ENCODE assay signal across 8 cellular contexts in the genomic region with DNA sequence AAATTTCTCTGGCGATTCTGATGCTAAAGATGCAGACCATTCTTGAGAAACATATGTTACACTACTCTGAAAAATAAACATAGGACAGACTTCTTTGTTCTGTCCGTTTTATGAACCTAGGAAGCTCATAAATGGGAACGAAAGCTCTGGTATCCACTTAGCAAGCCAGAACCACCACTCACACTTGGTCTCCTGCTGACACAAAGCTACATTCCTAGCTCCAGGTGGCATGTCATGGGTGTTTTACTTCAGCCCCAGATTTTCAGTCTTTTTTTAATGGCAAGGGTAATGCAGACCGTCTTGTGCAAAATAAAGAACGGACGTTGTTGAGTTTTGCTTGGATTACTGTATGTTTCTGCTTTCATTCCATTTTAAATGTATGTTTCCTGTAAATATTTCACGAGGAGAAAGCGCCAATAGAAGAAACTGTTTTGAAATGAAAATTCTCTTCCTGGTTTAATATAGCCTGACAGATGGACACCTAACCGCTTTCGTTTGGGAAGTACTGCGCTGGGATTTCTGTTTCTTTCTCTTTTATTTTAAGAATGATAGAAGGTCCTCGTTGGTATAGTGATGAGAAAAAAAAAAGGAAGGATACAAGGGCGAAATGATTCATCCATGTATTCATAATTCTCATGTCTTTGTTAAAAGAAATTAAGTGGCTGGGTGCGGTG. TPM values are rescaled to one million over a fixed set of nuclear protein-coding genes. Genes with fewer than 3 reads are reported as not detected.
DNase-seq lines count a peak whose midpoint lies in the region; ATAC-seq lines count a peak whose summit lies in the region.

No MANE protein-coding gene starts in this region.

- H3K36me3 ChIP-seq in iPS-18a (ENCODE audit: control insufficient read depth, low read depth, low read length) (peaks cover 4% of the 10 kb centered on the region), skeletal muscle tissue (ENCODE audit: control insufficient read depth in 3 of 3, insufficient read depth in 3 of 3, low read length in 3 of 3) (peaks cover 0 to 6% (median 4%) of the 10 kb centered on the region in 3 donors)

- ATAC-seq in stimulated activated naive CD8-positive, alpha-beta T cell treated with anti-CD3 and anti-CD28 coated beads, Interleukin-15, Interleukin-2, amounts not matched to agents 100 U/mL and 50 U/mL, for 24 hours = no peak
- ATAC-seq in HG02870 (IDR thresholded peaks at IDR 0.05; ENCODE audit: unreplicated experiment) (no peak), GM19328 (IDR thresholded peaks at IDR 0.05; ENCODE audit: unreplicated experiment) (no peak)

- no peaks in the 10 kb centered on the region for H3K9me3 ChIP-seq in iPS-18a (ENCODE audit: control insufficient read depth, low read depth, low read length)
- no peaks in the 10 kb centered on the region for H3K9me3 ChIP-seq in skeletal muscle tissue (ENCODE audit: control insufficient read depth in 3 of 3, low read length in 3 of 3)

- H3K4me1 Mint-ChIP-seq in stimulated activated naive CD8-positive, alpha-beta T cell treated with anti-CD3 and anti-CD28 coated beads, Interleukin-15, Interleukin-2, amounts not matched to agents 100 ng/mL and 50 ng/mL, for 24 hours (ENCODE audit: low read depth) = peaks cover 22% of the 10 kb centered on the region

- no peaks in the 10 kb centered on the region for H3K27me3 Mint-ChIP-seq in stimulated activated naive CD8-positive, alpha-beta T cell treated with anti-CD3 and anti-CD28 coated beads, Interleukin-15, Interleukin-2, amounts not matched to agents 100 ng/mL and 50 ng/mL, for 24 hours

- peak overlapping the region; percentile 100 for H3K27ac Mint-ChIP-seq in stimulated activated naive CD8-positive, alpha-beta T cell treated with anti-CD3 and anti-CD28 coated beads, Interleukin-15, Interleukin-2, amounts not matched to agents 100 ng/mL and 50 ng/mL, for 24 hours

- H3K9ac ChIP-seq in iPS-18a (ENCODE audit: low read length) = peak overlapping the region; percentile 89
- peak overlapping the region; percentile 95 to 98 (median 96) for H3K9ac ChIP-seq in skeletal muscle tissue (ENCODE audit: low read depth in 1 of 3, low read length in 3 of 3)

- H3K27ac ChIP-seq in iPS-18a (ENCODE audit: low read length) = peak overlapping the region; percentile 79
- peak overlapping the region; percentile 91 for H3K27ac ChIP-seq in skeletal muscle tissue (ENCODE audit: low read depth, low read length)

- DNase-seq in stimulated activated naive CD8-positive, alpha-beta T cell treated with anti-CD3 and anti-CD28 coated beads, Interleukin-15, Interleukin-2, amounts not matched to agents 100 U/mL and 50 U/mL, for 24 hours = no peak
- DNase-seq in NCI-H2171 treated with DMSO at 0.1 percent for 48 hours (lab: John Stamatoyannopoulos, UW) = peak; percentile 87
- peak; percentile 47 for DNase-seq in amniotic epithelial cell (ENCODE audit: low read depth)

- H3K27me3 ChIP-seq in iPS-18a (ENCODE audit: control insufficient read depth, insufficient read depth, low read length) (no peaks in the 10 kb centered on the region), skeletal muscle tissue (ENCODE audit: control insufficient read depth in 3 of 3, insufficient read depth in 3 of 3, low read length in 3 of 3) (no peaks in the 10 kb centered on the region)

- H3K4me3 ChIP-seq in iPS-18a (ENCODE audit: low read length) = peak overlapping the region; percentile 84
- peak overlapping the region; percentile 96 to 98 (median 97) for H3K4me3 ChIP-seq in skeletal muscle tissue (ENCODE audit: low read length in 3 of 3)

- H3K36me3 Mint-ChIP-seq in stimulated activated naive CD8-positive, alpha-beta T cell treated with anti-CD3 and anti-CD28 coated beads, Interleukin-15, Interleukin-2, amounts not matched to agents 100 ng/mL and 50 ng/mL, for 24 hours (ENCODE audit: low read depth) = peaks cover 9% of the 10 kb centered on the region

- peaks cover 9% of the 10 kb centered on the region for H3K4me1 ChIP-seq in iPS-18a (ENCODE audit: control insufficient read depth, low read depth, low read length)
- peaks cover 3 to 5% (median 4%) of the 10 kb centered on the region in 3 donors for H3K4me1 ChIP-seq in skeletal muscle tissue (ENCODE audit: control insufficient read depth in 3 of 3, insufficient read depth in 3 of 3, low read length in 3 of 3)

- H3K9me3 Mint-ChIP-seq in stimulated activated naive CD8-positive, alpha-beta T cell treated with anti-CD3 and anti-CD28 coated beads, Interleukin-15, Interleukin-2, amounts not matched to agents 100 ng/mL and 50 ng/mL, for 24 hours = no peaks in the 10 kb centered on the region

- H3K4me3 Mint-ChIP-seq in stimulated activated naive CD8-positive, alpha-beta T cell treated with anti-CD3 and anti-CD28 coated beads, Interleukin-15, Interleukin-2, amounts not matched to agents 100 ng/mL and 50 ng/mL, for 24 hours = peak overlapping the region; percentile 100

RNA-seq across cellular contexts. Expression of gene COQ5, which starts 0.8 kb away (rescaled TPM):
- total RNA-seq in skeletal muscle tissue = 29.7 TPM

RNA-seq across cellular contexts. Expression of gene RNF10, which starts 4.4 kb away (rescaled TPM):
- total RNA-seq in skeletal muscle tissue = 118 TPM

RNA-seq across cellular contexts. Expression of gene DYNLL1, which starts 33.9 kb away (rescaled TPM):
- 162 TPM for total RNA-seq in skeletal muscle tissue

RNA-seq across cellular contexts. Expression of gene POP5, which starts 51.4 kb away (rescaled TPM):
- 29.2 TPM for total RNA-seq in skeletal muscle tissue
